Comparison of ENCODE assay signal across 11 cellular contexts in the genomic region with DNA sequence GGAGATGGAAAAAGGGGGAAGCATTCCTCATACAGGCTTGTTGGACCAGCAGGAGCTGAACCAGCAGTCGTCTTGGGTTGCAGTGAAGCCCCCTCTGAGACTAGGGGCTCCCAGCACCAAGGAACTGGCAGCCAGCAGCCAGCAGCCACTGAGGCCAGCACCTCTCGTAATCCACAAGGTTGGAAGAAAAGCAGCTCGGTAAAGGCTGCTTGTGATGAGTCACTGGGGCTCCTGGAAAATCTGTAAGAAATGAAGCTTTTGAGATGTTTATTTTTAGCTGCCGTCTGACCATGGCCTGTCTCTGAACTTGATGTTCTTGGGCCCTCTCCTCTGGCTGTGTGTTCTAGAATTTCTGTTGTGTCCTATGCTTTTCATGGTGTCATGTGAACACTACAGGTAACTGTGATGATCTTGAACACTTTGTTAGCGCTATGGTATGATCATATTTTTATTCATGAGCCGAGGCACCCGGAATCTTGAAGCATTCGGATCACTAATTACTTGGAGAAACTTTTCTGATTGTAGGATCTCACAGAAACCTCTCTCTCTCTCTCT. TPM values are rescaled to one million over a fixed set of nuclear protein-coding genes. Genes with fewer than 3 reads are reported as not detected.
DNase-seq lines count a peak whose midpoint lies in the region; ATAC-seq, FAIRE-seq and TF ChIP-seq lines count a peak whose summit lies in the region.
"Had no signal": no experiment of that assay in that cellular context is flagged by ENCODE, and none has a peak within 500 bp of the region (broad histone marks: within the 10 kb centered on the region; RNA-seq: fewer than 3 reads in every experiment).

No MANE protein-coding gene starts in this region.

- H3K4me1 ChIP-seq in urinary bladder (ENCODE audit: insufficient read depth) (peaks cover 2% of the 10 kb centered on the region), spleen (peaks cover 0 to 8% (median 0%) of the 10 kb centered on the region in 6 donors)

- H3K36me3 ChIP-seq in bronchial epithelial cell (ENCODE audit: control insufficient read depth, insufficient read depth, low read length) = no peaks in the 10 kb centered on the region
- H3K36me3 ChIP-seq in urinary bladder (ENCODE audit: insufficient read depth) = no peaks in the 10 kb centered on the region
- H3K36me3 ChIP-seq in spleen = no peaks in the 10 kb centered on the region

- H3K9me3 ChIP-seq in spleen = no peaks in the 10 kb centered on the region

- DNase-seq in LHCN-M2 (ENCODE audit: low read depth) = peak; percentile 56
- DNase-seq in bronchial epithelial cell (ENCODE audit: low read depth) = no peak
- peak; percentile 30 for DNase-seq in medulla oblongata (ENCODE audit: extremely low spot score)
- DNase-seq in spleen = no peak
- no peak for DNase-seq in NCI-H526 (lab: John Stamatoyannopoulos, UW)
- DNase-seq: activated CD4-positive, CD25-positive, alpha-beta regulatory T cell treated with anti-CD3 and anti-CD28 coated beads, Interleukin-2, amount 50 U/mL, for 72 hours; DMS79 treated with DMSO at 0.1 percent for 48 hours; stimulated activated CD4-positive, alpha-beta T cell treated with anti-CD3 and anti-CD28 coated beads, Interleukin-2, amount 100 ng/mL, for 24 hours had no signal

- FAIRE-seq in bronchial epithelial cell (lab: Jason Lieb, UNC) = peak; percentile 68

- H3K27ac ChIP-seq in urinary bladder (ENCODE audit: low read depth) = peak overlapping the region; percentile 43
- H3K27ac ChIP-seq in spleen = no peak overlapping the region

- TF ChIP-seq CTCF in bronchial epithelial cell (IDR thresholded peaks at IDR 0.05; ENCODE audit: insufficient read depth, low read length, severe bottlenecking) = no peak
- TF ChIP-seq CTCF in spleen (IDR thresholded peaks at IDR 0.05 in 8 of 11, conservative IDR thresholded peaks at IDR 0.05 in 3 of 11) = no peak

- H3K4me3 ChIP-seq in bronchial epithelial cell (ENCODE audit: low read depth, low read length) (no peak overlapping the region), urinary bladder (ENCODE audit: low read depth, low read length) (no peak overlapping the region), spleen (no peak overlapping the region)

- no peak for TF ChIP-seq POLR2A in spleen (IDR thresholded peaks at IDR 0.05)

- no peak for ATAC-seq in GM21529 (IDR thresholded peaks at IDR 0.05; ENCODE audit: unreplicated experiment)
- ATAC-seq: natural killer cell treated with Interleukin-12 subunit alpha and Interleukin-12 subunit beta and Interleukin-15 and Interleukin-18, amount 100 ng/mL, for 72 hours had no signal

- WGBS in urinary bladder = 50% methylated on average over 8 of the region's 8 CpGs
- WGBS in spleen, 5 donors = 73 to 92% (median 87%) methylated on average over 7 to 8 of the region's 8 CpGs

- H3K27me3 ChIP-seq in bronchial epithelial cell (ENCODE audit: control insufficient read depth, insufficient read depth, low read length) (no peaks in the 10 kb centered on the region), spleen (replicated peaks in 1 of 7) (peaks cover 0 to 18% (median 0%) of the 10 kb centered on the region in 7 donors)

- intact Hi-C loops in spleen (cut with DNase I; ENCODE audit: low total_unique reads) = no loop called here

RNA-seq across cellular contexts. Expression of a gene that starts 18.6 kb away (rescaled TPM):
- total RNA-seq in LHCN-M2 (2014; rRNA removed) (2.4 and 3.6 TPM in 2 replicates), bronchial epithelial cell (1.3 and 2.4 TPM in 2 replicates), urinary bladder (4.4 TPM), spleen (10 to 100 TPM in 1 of 7 donors, 1 to 10 TPM in 6; 4.8 to 10.9 (median 5.3) TPM)
- 1.5 TPM for polyA plus RNA-seq in LHCN-M2 (2012)
- polyA plus RNA-seq in urinary bladder (1.0 TPM), spleen (under 1 TPM; 0.63 to 0.85 (median 0.64) TPM)
- total RNA-seq: natural killer cell treated with Interleukin-12 subunit alpha and Interleukin-12 subunit beta and Interleukin-15 and Interleukin-18, amount 100 ng/mL, for 72 hours had no signal

Comparison
In these comparisons a context has a peak if more than half of its experiments do, and no peak if none do; other contexts are left out.
1. DNase-seq: peak in LHCN-M2 (single experiment) and medulla oblongata (single experiment); none in bronchial epithelial cell (single experiment), spleen (single experiment) and NCI-H526 (0 of 2).